Comparison of ENCODE assay signal across 16 cellular contexts in genomic region chr1:51541313-51542050, GRCh38. TPM values are rescaled to one million over a fixed set of nuclear protein-coding genes. Genes with fewer than 3 reads are reported as not detected.
A peak's percentile ranks its signal among the peaks of the same experiment; 100 is the strongest.
DNase-seq lines count a peak whose midpoint lies in the region; ATAC-seq and TF ChIP-seq lines count a peak whose summit lies in the region.
"Had no signal": no experiment of that assay in that cellular context is flagged by ENCODE, and none has a peak within 500 bp of the region (broad histone marks: within the 10 kb centered on the region; RNA-seq: fewer than 3 reads in every experiment).

No MANE protein-coding gene starts in this region.

- H3K4me3 Mint-ChIP-seq in activated naive CD4-positive, alpha-beta T cell treated with anti-CD3 and anti-CD28 coated beads for 36 hours, result no peak overlapping the region
- no peak overlapping the region for H3K4me3 Mint-ChIP-seq in activated naive CD4-positive, alpha-beta T cell treated with anti-CD3 and anti-CD28 coated beads, Interleukin-2, amount 10 ng/mL, durations not matched to agents 7 days and 5 days
- H3K4me3 Mint-ChIP-seq in stimulated activated effector memory CD8-positive, alpha-beta T cell treated with anti-CD3 and anti-CD28 coated beads, Interleukin-12 subunit alpha, Interleukin-12 subunit beta, amount 100 ng/mL, for 72 hours, result no peak overlapping the region

- no peaks in the 10 kb centered on the region for H3K9me3 ChIP-seq in spleen

- H3K27ac ChIP-seq in spleen, result no peak overlapping the region
- H3K27ac ChIP-seq: KMS-11, VCaP had no signal

- H3K27ac Mint-ChIP-seq in activated naive CD4-positive, alpha-beta T cell treated with anti-CD3 and anti-CD28 coated beads for 36 hours, result no peak overlapping the region
- H3K27ac Mint-ChIP-seq in activated naive CD4-positive, alpha-beta T cell treated with anti-CD3 and anti-CD28 coated beads, Interleukin-2, amount 10 ng/mL, durations not matched to agents 7 days and 5 days, result no peak overlapping the region
- H3K27ac Mint-ChIP-seq in stimulated activated effector memory CD8-positive, alpha-beta T cell treated with anti-CD3 and anti-CD28 coated beads, Interleukin-12 subunit alpha, Interleukin-12 subunit beta, amount 100 ng/mL, for 72 hours, result no peak overlapping the region

- ATAC-seq in stimulated activated effector memory CD8-positive, alpha-beta T cell treated with anti-CD3 and anti-CD28 coated beads, Interleukin-12 subunit alpha, Interleukin-12 subunit beta, amount 100 ng/mL, for 72 hours, result peak; percentile 92
- ATAC-seq in HG02623 (IDR thresholded peaks at IDR 0.05; ENCODE audit: unreplicated experiment) (no peak), HG03135 (IDR thresholded peaks at IDR 0.05; ENCODE audit: unreplicated experiment) (no peak)

- no peak for TF ChIP-seq POLR2A in spleen (IDR thresholded peaks at IDR 0.05)

- H3K4me1 ChIP-seq in spleen, result no peaks in the 10 kb centered on the region

- H3K27me3 ChIP-seq in spleen (replicated peaks in 1 of 7), result no peaks in the 10 kb centered on the region

- H3K36me3 Mint-ChIP-seq in activated naive CD4-positive, alpha-beta T cell treated with anti-CD3 and anti-CD28 coated beads for 36 hours (ENCODE audit: low read depth), result no peaks in the 10 kb centered on the region
- no peaks in the 10 kb centered on the region for H3K36me3 Mint-ChIP-seq in activated naive CD4-positive, alpha-beta T cell treated with anti-CD3 and anti-CD28 coated beads, Interleukin-2, amount 10 ng/mL, durations not matched to agents 7 days and 5 days
- H3K36me3 Mint-ChIP-seq in stimulated activated effector memory CD8-positive, alpha-beta T cell treated with anti-CD3 and anti-CD28 coated beads, Interleukin-12 subunit alpha, Interleukin-12 subunit beta, amount 100 ng/mL, for 72 hours, result no peaks in the 10 kb centered on the region

- no peak for TF ChIP-seq CTCF in epithelial cell of esophagus (IDR thresholded peaks at IDR 0.05; ENCODE audit: insufficient read depth, low read depth, low read length, missing control alignments)
- TF ChIP-seq CTCF in spleen (IDR thresholded peaks at IDR 0.05 in 8 of 11, conservative IDR thresholded peaks at IDR 0.05 in 3 of 11), result no peak

- no peaks in the 10 kb centered on the region for H3K27me3 Mint-ChIP-seq in activated naive CD4-positive, alpha-beta T cell treated with anti-CD3 and anti-CD28 coated beads for 36 hours (ENCODE audit: low read depth)
- H3K27me3 Mint-ChIP-seq in activated naive CD4-positive, alpha-beta T cell treated with anti-CD3 and anti-CD28 coated beads, Interleukin-2, amount 10 ng/mL, durations not matched to agents 7 days and 5 days, result no peaks in the 10 kb centered on the region

- H3K4me3 ChIP-seq in epithelial cell of esophagus (ENCODE audit: low read length), result no peak overlapping the region
- no peak overlapping the region for H3K4me3 ChIP-seq in spleen

- peaks cover 17% of the 10 kb centered on the region for H3K4me1 Mint-ChIP-seq in activated naive CD4-positive, alpha-beta T cell treated with anti-CD3 and anti-CD28 coated beads for 36 hours (ENCODE audit: low read depth)
- peaks cover 2% of the 10 kb centered on the region for H3K4me1 Mint-ChIP-seq in activated naive CD4-positive, alpha-beta T cell treated with anti-CD3 and anti-CD28 coated beads, Interleukin-2, amount 10 ng/mL, durations not matched to agents 7 days and 5 days
- H3K4me1 Mint-ChIP-seq in stimulated activated effector memory CD8-positive, alpha-beta T cell treated with anti-CD3 and anti-CD28 coated beads, Interleukin-12 subunit alpha, Interleukin-12 subunit beta, amount 100 ng/mL, for 72 hours, result peaks cover 14% of the 10 kb centered on the region

- WGBS in spleen, 5 donors, result 63 to 98% (median 88%) methylated on average over 2 of the region's 2 CpGs

- CTCF ChIA-PET in activated naive CD4-positive, alpha-beta T cell treated with anti-CD3 and anti-CD28 coated beads for 36 hours (lab: Charles Lee), result interaction anchor here (0.6 kb wide), 3 partner anchors 13 to 1128 kb away, joined by 3 to 4 read pairs (median 3); no protein-coding TSS in a partner anchor
- CTCF ChIA-PET in activated naive CD4-positive, alpha-beta T cell treated with anti-CD3 and anti-CD28 coated beads, Interleukin-2, amount 10 ng/mL, durations not matched to agents 7 days and 5 days (lab: Charles Lee), result no interaction called here

- no peaks in the 10 kb centered on the region for H3K9me3 Mint-ChIP-seq in activated naive CD4-positive, alpha-beta T cell treated with anti-CD3 and anti-CD28 coated beads for 36 hours
- H3K9me3 Mint-ChIP-seq in activated naive CD4-positive, alpha-beta T cell treated with anti-CD3 and anti-CD28 coated beads, Interleukin-2, amount 10 ng/mL, durations not matched to agents 7 days and 5 days, result no peaks in the 10 kb centered on the region
- no peaks in the 10 kb centered on the region for H3K9me3 Mint-ChIP-seq in stimulated activated effector memory CD8-positive, alpha-beta T cell treated with anti-CD3 and anti-CD28 coated beads, Interleukin-12 subunit alpha, Interleukin-12 subunit beta, amount 100 ng/mL, for 72 hours

- intact Hi-C loops in activated naive CD4-positive, alpha-beta T cell treated with anti-CD3 and anti-CD28 coated beads for 36 hours (cut with micrococcal nuclease), result loop anchor here (1.0 to 2.0 kb wide), 2 partner anchors 23 to 28 kb away; partner anchors contain the start of gene EPS15
- intact Hi-C loops in spleen (cut with DNase I; ENCODE audit: low total_unique reads), result no loop called here

- DNase-seq in activated naive CD4-positive, alpha-beta T cell treated with anti-CD3 and anti-CD28 coated beads for 36 hours, result peak; percentile 26
- DNase-seq in activated naive CD4-positive, alpha-beta T cell treated with anti-CD3 and anti-CD28 coated beads, Interleukin-2, amount 10 ng/mL, durations not matched to agents 7 days and 5 days, result no peak
- DNase-seq in RPMI7951 (ENCODE audit: low read depth), result peak; percentile 27
- DNase-seq in epithelial cell of esophagus (ENCODE audit: low read depth), result peak; percentile 36
- DNase-seq in stimulated activated effector memory CD8-positive, alpha-beta T cell treated with anti-CD3 and anti-CD28 coated beads, Interleukin-12 subunit alpha, Interleukin-12 subunit beta, amount 100 ng/mL, for 72 hours (ENCODE audit: low spot score in 2 of 2), result no peak
- DNase-seq in spleen, result no peak
- DNase-seq: DMS 273 treated with DMSO at 0.1 percent for 48 hours; effector CD4-positive, alpha-beta T cell; islet precursor cell; NCI-H2029; NCI-H69; stimulated activated CD4-positive, alpha-beta T cell treated with anti-CD3 and anti-CD28 coated beads, Interleukin-1b, Interleukin-23, amount 100 ng/mL, for 48 hours had no signal

- no peaks in the 10 kb centered on the region for H3K36me3 ChIP-seq in spleen

RNA-seq across cellular contexts. Expression of gene EPS15, which starts 22.4 kb away (rescaled TPM):
- total RNA-seq in activated naive CD4-positive, alpha-beta T cell treated with anti-CD3 and anti-CD28 coated beads for 36 hours, result 10 to 100 TPM; 56.0 to 57.0 TPM
- total RNA-seq in RPMI7951 (2014; rRNA removed; shearing (Covaris generic)), result 25.9 and 33.4 TPM in 2 replicates
- 100 to 1,000 TPM in 6 of 7 donors, 10 to 100 TPM in 1; 94.4 to 142 (median 132) TPM for total RNA-seq in spleen
- polyA plus RNA-seq in spleen, result 10 to 100 TPM; 24.2 to 31.3 (median 26.3) TPM

Comparison
In these comparisons a context has a peak if more than half of its experiments do, and no peak if none do; other contexts are left out.
1. DNase-seq: peak in activated naive CD4-positive, alpha-beta T cell treated with anti-CD3 and anti-CD28 coated beads for 36 hours (single experiment), RPMI7951 (single experiment) and epithelial cell of esophagus (single experiment); none in activated naive CD4-positive, alpha-beta T cell treated with anti-CD3 and anti-CD28 coated beads, Interleukin-2, amount 10 ng/mL, durations not matched to agents 7 days and 5 days (single experiment), stimulated activated effector memory CD8-positive, alpha-beta T cell treated with anti-CD3 and anti-CD28 coated beads, Interleukin-12 subunit alpha, Interleukin-12 subunit beta, amount 100 ng/mL, for 72 hours (0 of 2) and spleen (single experiment).